In genomic region chr11:119115484-119116234, GRCh38 we compare ENCODE assay signal across 10 cellular contexts. TPM values are rescaled to one million over a fixed set of nuclear protein-coding genes. Genes with fewer than 3 reads are reported as not detected.
A peak's percentile ranks its signal among the peaks of the same experiment; 100 is the strongest.
DNase-seq lines count a peak whose midpoint lies in the region; ATAC-seq, FAIRE-seq and TF ChIP-seq lines count a peak whose summit lies in the region.
"Had no signal": no experiment of that assay in that cellular context is flagged by ENCODE, and none has a peak within 500 bp of the region (broad histone marks: within the 10 kb centered on the region; RNA-seq: fewer than 3 reads in every experiment).

No MANE protein-coding gene starts in this region.

- H3K9me3 Mint-ChIP-seq in activated CD8-positive, alpha-beta memory T cell treated with anti-CD3 and anti-CD28 coated beads, Interleukin-2, amount 10 ng/mL, durations not matched to agents 7 days and 5 days (ENCODE audit: low read depth) = no peaks in the 10 kb centered on the region

- H3K4me3 ChIP-seq in GM12878 = no peak overlapping the region
- peak overlapping the region; percentile 19 for H3K4me3 ChIP-seq in mononuclear cell (ENCODE audit: low read length)
- peak overlapping the region; percentile 6 for H3K4me3 ChIP-seq in thymus (ENCODE audit: low read length)

- H3K36me3 Mint-ChIP-seq in activated CD8-positive, alpha-beta memory T cell treated with anti-CD3 and anti-CD28 coated beads, Interleukin-2, amount 10 ng/mL, durations not matched to agents 7 days and 5 days = peaks cover 44% of the 10 kb centered on the region

- SMC1A ChIA-PET in GM12878 (lab: Charles Lee; ENCODE audit: uncharacterized antibody, unreplicated experiment) = no interaction called here

- H3K9me3 ChIP-seq in GM12878 (replicated peaks; ENCODE audit: control insufficient read depth, insufficient read depth, low read length) (no peaks in the 10 kb centered on the region), mononuclear cell (ENCODE audit: low read depth, low read length) (no peaks in the 10 kb centered on the region), thymus (ENCODE audit: control insufficient read depth) (no peaks in the 10 kb centered on the region)

- peak overlapping the region; percentile 58 for H3K4me3 Mint-ChIP-seq in activated CD8-positive, alpha-beta memory T cell treated with anti-CD3 and anti-CD28 coated beads, Interleukin-2, amount 10 ng/mL, durations not matched to agents 7 days and 5 days

- FAIRE-seq in GM12878 (lab: Jason Lieb, UNC) = no peak

- no TSS peak for BruUV-seq in GM12878 (replicated peaks; lab: Mats Ljungman, UMichigan)

- no peak overlapping the region for H3K9ac ChIP-seq in GM12878 (ENCODE audit: control insufficient read depth, insufficient read depth, low read length)

- no peak overlapping the region for H3K27ac ChIP-seq in GM12878 (ENCODE audit: control insufficient read depth, insufficient read depth)
- H3K27ac ChIP-seq in thymus (ENCODE audit: low read depth) = peak overlapping the region; percentile 86

- POLR2A ChIA-PET in GM12878 (lab: Charles Lee) = interaction anchor here (0.6 kb wide), 1 partner anchor 87 kb away, joined by 3 read pairs; no protein-coding TSS in a partner anchor

- H3K36me3 ChIP-seq in GM12878 (ENCODE audit: control insufficient read depth in 2 of 2, insufficient read depth in 2 of 2, low read length in 1 of 2) (peaks cover 16 to 22% of the 10 kb centered on the region in 2 experiments), thymus (ENCODE audit: control insufficient read depth, insufficient read depth) (peaks cover 56% of the 10 kb centered on the region)

- H3K4me1 ChIP-seq in GM12878 (ENCODE audit: control insufficient read depth, insufficient read depth, low read length) (peaks cover 3% of the 10 kb centered on the region), mononuclear cell (ENCODE audit: insufficient read depth, low read length) (peaks cover 40% of the 10 kb centered on the region), thymus (ENCODE audit: control insufficient read depth, insufficient read depth, low read length) (peaks cover 12% of the 10 kb centered on the region)

- WGBS in GM12878 (ENCODE audit: insufficient coverage, insufficient replicate concordance, low lambda C conversion rate, missing lambda C conversion rate) = 90% methylated on average over 18 of the region's 24 CpGs
- WGBS in thymus = 61% methylated on average over 24 of the region's 24 CpGs

- H3K4me1 Mint-ChIP-seq in activated CD8-positive, alpha-beta memory T cell treated with anti-CD3 and anti-CD28 coated beads, Interleukin-2, amount 10 ng/mL, durations not matched to agents 7 days and 5 days = peaks cover 28% of the 10 kb centered on the region

- TF ChIP-seq RAD21 in GM12878 (IDR thresholded peaks at IDR 0.05; ENCODE audit: insufficient read depth, low read depth, low read length) = no peak

- intact Hi-C loops in GM12878 (cut with micrococcal nuclease; ENCODE audit: unreplicated experiment) = no loop called here

- DNase-seq in activated CD8-positive, alpha-beta memory T cell treated with anti-CD3 and anti-CD28 coated beads, Interleukin-2, amount 10 ng/mL, durations not matched to agents 7 days and 5 days = peak; percentile 42
- no peak for DNase-seq in activated CD8-positive, alpha-beta memory T cell treated with anti-CD3 and anti-CD28 coated beads, Interleukin-2, amount 50 U/mL, for 4 hours
- DNase-seq in GM12878 (ENCODE audit: low read depth, low spot score) (no peak), AG20443 (ENCODE audit: low spot score) (no peak)
- DNase-seq: ACHN, NCI-H1436 had no signal

- peak overlapping the region; percentile 60 for H3K4me2 ChIP-seq in GM12878 (ENCODE audit: control insufficient read depth, insufficient read depth)

- H2AFZ ChIP-seq in GM12878 (ENCODE audit: control insufficient read depth, low read depth, low read length) = peak overlapping the region; percentile 38; the same call in 1 of the 2 replicates

- CTCF ChIA-PET in activated CD8-positive, alpha-beta memory T cell treated with anti-CD3 and anti-CD28 coated beads, Interleukin-2, amount 10 ng/mL, durations not matched to agents 7 days and 5 days (lab: Charles Lee) = interaction anchor here (0.9 to 1.6 kb wide), 5 partner anchors 9 to 89 kb away, joined by 3 to 5 read pairs (median 3); partner anchors contain the start of gene C2CD2L
- CTCF ChIA-PET in GM12878 (lab: Yijun Ruan, JAX) = interaction anchor here (0.8 kb wide), 1 partner anchor 18 kb away, joined by 3 read pairs; no protein-coding TSS in a partner anchor

- H4K20me1 ChIP-seq in GM12878 (ENCODE audit: control insufficient read depth, insufficient read depth) = no peaks in the 10 kb centered on the region

- H3K27ac Mint-ChIP-seq in activated CD8-positive, alpha-beta memory T cell treated with anti-CD3 and anti-CD28 coated beads, Interleukin-2, amount 10 ng/mL, durations not matched to agents 7 days and 5 days = peak overlapping the region; percentile 90

- no peak for TF ChIP-seq CTCF in GM12878 (IDR thresholded peaks at IDR 0.05 in 2 of 3, conservative IDR thresholded peaks at IDR 0.05 in 1 of 3; ENCODE audit: control insufficient read depth in 2 of 3, extremely low read depth in 1 of 3, insufficient read depth in 1 of 3, low read depth in 3 of 3, low read length in 3 of 3)

- no peaks in the 10 kb centered on the region for H3K27me3 Mint-ChIP-seq in activated CD8-positive, alpha-beta memory T cell treated with anti-CD3 and anti-CD28 coated beads, Interleukin-2, amount 10 ng/mL, durations not matched to agents 7 days and 5 days

- in situ Hi-C loops in GM12878 (cut with MboI) = no loop called here

- peak; percentile 57 for ATAC-seq in activated CD8-positive, alpha-beta memory T cell treated with anti-CD3 and anti-CD28 coated beads, Interleukin-2, amount 10 ng/mL, durations not matched to agents 7 days and 5 days
- ATAC-seq in GM12878 (no peak), HG03045 (IDR thresholded peaks at IDR 0.05; ENCODE audit: unreplicated experiment) (no peak), GM18858 (IDR thresholded peaks at IDR 0.05; ENCODE audit: unreplicated experiment) (no peak)

- RAD21 ChIA-PET in GM12878 (lab: Charles Lee; ENCODE audit: unreplicated experiment) = no interaction called here

- no peak for TF ChIP-seq POLR2A in GM12878 (IDR thresholded peaks at IDR 0.05; ENCODE audit: low read depth, low read length)

- TF ChIP-seq EP300 in GM12878 (IDR thresholded peaks at IDR 0.05; ENCODE audit: borderline replicate concordance in 1 of 2, control insufficient read depth in 1 of 2, low read depth in 2 of 2, low read length in 2 of 2) = no peak

- no peaks in the 10 kb centered on the region for H3K27me3 ChIP-seq in GM12878 (replicated peaks in 1 of 2; ENCODE audit: control insufficient read depth in 2 of 2, insufficient read depth in 2 of 2, low read length in 1 of 2)
- H3K27me3 ChIP-seq in mononuclear cell (ENCODE audit: insufficient read depth, low read length) = no peaks in the 10 kb centered on the region
- no peaks in the 10 kb centered on the region for H3K27me3 ChIP-seq in thymus (ENCODE audit: control insufficient read depth, insufficient read depth)

- no peaks in the 10 kb centered on the region for H3K79me2 ChIP-seq in GM12878 (ENCODE audit: control insufficient read depth, insufficient read depth, low read length)

RNA-seq across cellular contexts. Expression of gene HINFP, which starts 5.7 kb away (rescaled TPM):
- 10 to 100 TPM; 40.4 to 43.0 TPM for total RNA-seq in activated CD8-positive, alpha-beta memory T cell treated with anti-CD3 and anti-CD28 coated beads, Interleukin-2, amount 10 ng/mL, durations not matched to agents 7 days and 5 days
- 91.4 and 92.0 TPM in 2 replicates for total RNA-seq in GM12878 (2013; cell fraction: nucleolus; rRNA removed)
- total RNA-seq in GM12878 (2014; rRNA removed) (17.9 and 18.0 TPM in 2 replicates), GM12878 (2014; rRNA removed; fragmentation: Illumina TruSeq; extraction: Trizol) (12.2 and 15.1 TPM in 2 replicates), GM12878 (2021) (16.1 and 24.5 TPM in 2 replicates), mononuclear cell (9.1 TPM)
- polyA plus RNA-seq in GM12878 (2011; ENCODE audit: low read depth) = 11.3 TPM
- polyA plus RNA-seq in GM12878 (2011; rRNA removed) (16.2 and 25.9 TPM in 2 replicates), GM12878 (2014; fragmentation: Illumina TruSeq; extraction: Trizol) (18.1 and 18.6 TPM in 2 replicates), GM12878 (2014; fragmentation: Nextera tagmentation; extraction: Ambion mirVana) (10 to 100 TPM; 13.1 to 18.9 TPM), GM12878 (2014; rRNA removed) (26.3 and 27.4 TPM in 2 replicates), GM12878 (2016; fragmentation: Nextera tagmentation; extraction: Ambion mirVana) (10 to 100 TPM; 17.9 to 18.6 TPM), thymus (24.0 TPM)
- 30.6 and 33.3 TPM in 2 replicates for polyA plus RNA-seq in GM12878 (2011; cell fraction: cytosol; rRNA removed)
- polyA plus RNA-seq in GM12878 (2011; cell fraction: nucleus; rRNA removed) = 64.3 and 75.7 TPM in 2 replicates
- polyA plus RNA-seq in GM12878 (2012) = 16.4 and 19.0 TPM in 2 replicates
- polyA minus RNA-seq in GM12878 (2011; rRNA and poly(A)+ RNA removed) = 28.8 and 39.4 TPM in 2 replicates
- polyA minus RNA-seq in GM12878 (2011; cell fraction: cytosol; rRNA and poly(A)+ RNA removed) = 10.4 and 12.2 TPM in 2 replicates
- polyA minus RNA-seq in GM12878 (2011; cell fraction: nucleus; rRNA and poly(A)+ RNA removed) = 28.4 and 41.1 TPM in 2 replicates

RNA-seq across cellular contexts. Expression of gene C2CD2L, which starts 8.5 kb away (rescaled TPM):
- 10 to 100 TPM; 30.6 to 35.1 TPM for total RNA-seq in activated CD8-positive, alpha-beta memory T cell treated with anti-CD3 and anti-CD28 coated beads, Interleukin-2, amount 10 ng/mL, durations not matched to agents 7 days and 5 days
- total RNA-seq in GM12878 (2013; cell fraction: nucleolus; rRNA removed) = 17.0 and 19.5 TPM in 2 replicates
- total RNA-seq in GM12878 (2014; rRNA removed) = 4.7 and 4.9 TPM in 2 replicates
- 3.9 and 4.8 TPM in 2 replicates for total RNA-seq in GM12878 (2014; rRNA removed; fragmentation: Illumina TruSeq; extraction: Trizol)
- 9.6 and 11.0 TPM in 2 replicates for total RNA-seq in GM12878 (2021)
- polyA plus RNA-seq in GM12878 (2011; ENCODE audit: low read depth) = 2.8 TPM
- polyA plus RNA-seq in GM12878 (2011; rRNA removed) = 2.9 and 5.2 TPM in 2 replicates
- 6.3 and 7.7 TPM in 2 replicates for polyA plus RNA-seq in GM12878 (2011; cell fraction: cytosol; rRNA removed)
- polyA plus RNA-seq in GM12878 (2011; cell fraction: nucleus; rRNA removed) = 30.6 and 39.5 TPM in 2 replicates
- polyA plus RNA-seq in GM12878 (2012) = 5.1 and 6.4 TPM in 2 replicates
- polyA plus RNA-seq in GM12878 (2014; fragmentation: Illumina TruSeq; extraction: Trizol) = 2.7 and 7.3 TPM in 2 replicates
- polyA plus RNA-seq in GM12878 (2014; fragmentation: Nextera tagmentation; extraction: Ambion mirVana) = under 1 TPM; 0.21 to 0.42 TPM
- polyA plus RNA-seq in GM12878 (2014; rRNA removed) = 7.4 and 10.5 TPM in 2 replicates
- polyA plus RNA-seq in GM12878 (2016; fragmentation: Nextera tagmentation; extraction: Ambion mirVana) = 1 to 10 TPM; 3.1 to 5.5 TPM
- 6.0 and 14.5 TPM in 2 replicates for polyA minus RNA-seq in GM12878 (2011; rRNA and poly(A)+ RNA removed)
- 3.7 and 5.4 TPM in 2 replicates for polyA minus RNA-seq in GM12878 (2011; cell fraction: cytosol; rRNA and poly(A)+ RNA removed)
- 15.1 and 20.1 TPM in 2 replicates for polyA minus RNA-seq in GM12878 (2011; cell fraction: nucleus; rRNA and poly(A)+ RNA removed)
- total RNA-seq in mononuclear cell = 7.5 TPM
- polyA plus RNA-seq in thymus = 11.1 TPM

RNA-seq across cellular contexts. Expression of gene DPAGT1, which starts 14.0 kb away (rescaled TPM):
- 10 to 100 TPM; 65.1 to 77.1 TPM for total RNA-seq in activated CD8-positive, alpha-beta memory T cell treated with anti-CD3 and anti-CD28 coated beads, Interleukin-2, amount 10 ng/mL, durations not matched to agents 7 days and 5 days
- total RNA-seq in GM12878 (2013; cell fraction: nucleolus; rRNA removed) = 45.8 and 50.1 TPM in 2 replicates
- total RNA-seq in GM12878 (2014; rRNA removed) (34.8 and 38.3 TPM in 2 replicates), GM12878 (2014; rRNA removed; fragmentation: Illumina TruSeq; extraction: Trizol) (16.9 and 20.5 TPM in 2 replicates), GM12878 (2021) (46.6 and 54.8 TPM in 2 replicates), mononuclear cell (6.7 TPM)
- 18.8 TPM for polyA plus RNA-seq in GM12878 (2011; ENCODE audit: low read depth)
- polyA plus RNA-seq in GM12878 (2011; rRNA removed) (36.2 and 65.5 TPM in 2 replicates), GM12878 (2014; fragmentation: Illumina TruSeq; extraction: Trizol) (53.7 and 54.1 TPM in 2 replicates), GM12878 (2014; fragmentation: Nextera tagmentation; extraction: Ambion mirVana) (10 to 100 TPM; 33.0 to 47.8 TPM), GM12878 (2014; rRNA removed) (48.9 and 57.6 TPM in 2 replicates), GM12878 (2016; fragmentation: Nextera tagmentation; extraction: Ambion mirVana) (10 to 100 TPM; 93.1 to 95.6 TPM), thymus (22.4 TPM)
- polyA plus RNA-seq in GM12878 (2011; cell fraction: cytosol; rRNA removed) = 80.5 and 114 TPM in 2 replicates
- polyA plus RNA-seq in GM12878 (2011; cell fraction: nucleus; rRNA removed) = 206 and 226 TPM in 2 replicates
- polyA plus RNA-seq in GM12878 (2012) = 20.7 and 24.9 TPM in 2 replicates
- 59.2 and 67.6 TPM in 2 replicates for polyA minus RNA-seq in GM12878 (2011; rRNA and poly(A)+ RNA removed)
- polyA minus RNA-seq in GM12878 (2011; cell fraction: cytosol; rRNA and poly(A)+ RNA removed) = 12.3 and 27.4 TPM in 2 replicates
- 46.2 and 64.6 TPM in 2 replicates for polyA minus RNA-seq in GM12878 (2011; cell fraction: nucleus; rRNA and poly(A)+ RNA removed)

RNA-seq across cellular contexts. Expression of gene HMBS, which starts 31.0 kb away (rescaled TPM):
- 10 to 100 TPM; 26.6 to 36.7 TPM for total RNA-seq in activated CD8-positive, alpha-beta memory T cell treated with anti-CD3 and anti-CD28 coated beads, Interleukin-2, amount 10 ng/mL, durations not matched to agents 7 days and 5 days
- total RNA-seq in GM12878 (2013; cell fraction: nucleolus; rRNA removed) = 13.3 and 13.5 TPM in 2 replicates
- total RNA-seq in GM12878 (2014; rRNA removed) (15.8 and 20.8 TPM in 2 replicates), GM12878 (2014; rRNA removed; fragmentation: Illumina TruSeq; extraction: Trizol) (20.3 and 21.2 TPM in 2 replicates), GM12878 (2021) (50.6 and 53.0 TPM in 2 replicates), mononuclear cell (2.7 TPM)
- polyA plus RNA-seq in GM12878 (2011; ENCODE audit: low read depth) = 18.7 TPM
- polyA plus RNA-seq in GM12878 (2011; rRNA removed) (39.6 and 52.0 TPM in 2 replicates), GM12878 (2014; fragmentation: Illumina TruSeq; extraction: Trizol) (39.3 and 47.4 TPM in 2 replicates), GM12878 (2014; fragmentation: Nextera tagmentation; extraction: Ambion mirVana) (10 to 100 TPM; 17.7 to 27.6 TPM), GM12878 (2014; rRNA removed) (54.5 and 63.0 TPM in 2 replicates), GM12878 (2016; fragmentation: Nextera tagmentation; extraction: Ambion mirVana) (10 to 100 TPM; 92.4 to 96.7 TPM), thymus (15.5 TPM)
- polyA plus RNA-seq in GM12878 (2011; cell fraction: cytosol; rRNA removed) = 65.9 and 86.7 TPM in 2 replicates
- polyA plus RNA-seq in GM12878 (2011; cell fraction: nucleus; rRNA removed) = 84.9 and 101 TPM in 2 replicates
- polyA plus RNA-seq in GM12878 (2012) = 19.2 and 23.6 TPM in 2 replicates
- polyA minus RNA-seq in GM12878 (2011; rRNA and poly(A)+ RNA removed) = 39.4 and 52.7 TPM in 2 replicates
- polyA minus RNA-seq in GM12878 (2011; cell fraction: cytosol; rRNA and poly(A)+ RNA removed) = 16.6 and 17.5 TPM in 2 replicates
- 21.2 and 24.7 TPM in 2 replicates for polyA minus RNA-seq in GM12878 (2011; cell fraction: nucleus; rRNA and poly(A)+ RNA removed)

RNA-seq across cellular contexts. Expression of gene ABCG4, which starts 33.2 kb away (rescaled TPM):
- not detected for total RNA-seq in activated CD8-positive, alpha-beta memory T cell treated with anti-CD3 and anti-CD28 coated beads, Interleukin-2, amount 10 ng/mL, durations not matched to agents 7 days and 5 days
- total RNA-seq in GM12878 (2013; cell fraction: nucleolus; rRNA removed) = not detected in 2 replicates
- not detected in 2 replicates for total RNA-seq in GM12878 (2014; rRNA removed)
- total RNA-seq in GM12878 (2014; rRNA removed; fragmentation: Illumina TruSeq; extraction: Trizol) = not detected in 2 replicates
- total RNA-seq in GM12878 (2021) = not detected in 2 replicates
- not detected for polyA plus RNA-seq in GM12878 (2011; ENCODE audit: low read depth)
- not detected in 2 replicates for polyA plus RNA-seq in GM12878 (2011; rRNA removed)
- not detected in 2 replicates for polyA plus RNA-seq in GM12878 (2011; cell fraction: cytosol; rRNA removed)
- polyA plus RNA-seq in GM12878 (2011; cell fraction: nucleus; rRNA removed) = 0.06 TPM in 1 of 2 replicates, not detected in the other
- 0.03 TPM in 1 of 2 replicates, not detected in the other for polyA plus RNA-seq in GM12878 (2012)
- polyA plus RNA-seq in GM12878 (2014; fragmentation: Illumina TruSeq; extraction: Trizol) = not detected in 2 replicates
- not detected for polyA plus RNA-seq in GM12878 (2014; fragmentation: Nextera tagmentation; extraction: Ambion mirVana)
- polyA plus RNA-seq in GM12878 (2014; rRNA removed) = 0.04 TPM in 1 of 2 replicates, not detected in the other
- polyA plus RNA-seq in GM12878 (2016; fragmentation: Nextera tagmentation; extraction: Ambion mirVana) = not detected
- not detected in 2 replicates for polyA minus RNA-seq in GM12878 (2011; rRNA and poly(A)+ RNA removed)
- not detected in 2 replicates for polyA minus RNA-seq in GM12878 (2011; cell fraction: cytosol; rRNA and poly(A)+ RNA removed)
- polyA minus RNA-seq in GM12878 (2011; cell fraction: nucleus; rRNA and poly(A)+ RNA removed) = not detected in 2 replicates
- total RNA-seq in mononuclear cell = 0.10 TPM
- 2.8 TPM for polyA plus RNA-seq in thymus
